11 cellular contexts compared by ENCODE assay signal in the genomic region with DNA sequence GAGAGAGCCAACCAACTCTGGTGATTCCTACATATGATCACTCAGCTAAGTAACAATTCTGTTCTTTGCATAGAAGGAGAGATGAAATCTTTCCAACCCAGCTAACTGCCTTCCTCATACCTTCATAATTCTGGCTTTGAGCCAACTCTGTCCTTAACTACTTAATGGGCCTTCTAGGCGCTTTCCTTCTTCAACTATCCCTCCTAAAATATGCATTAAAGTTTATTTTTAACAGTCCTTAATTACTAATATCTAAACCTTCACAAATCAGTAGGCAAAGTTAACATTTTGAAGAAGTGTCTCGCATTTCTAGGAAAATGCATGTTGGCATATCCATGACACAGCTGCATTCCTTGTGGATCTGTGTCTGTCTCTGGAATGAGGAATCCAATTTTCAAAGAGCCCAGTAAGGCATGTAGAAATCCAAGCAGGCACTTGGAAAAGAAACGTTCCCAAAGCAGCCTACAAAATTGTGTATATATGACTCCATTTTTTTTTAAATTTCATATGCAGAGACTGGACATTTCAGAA.
DNase-seq lines count a peak whose midpoint lies in the region; ATAC-seq and TF ChIP-seq lines count a peak whose summit lies in the region.
"Had no signal": no experiment of that assay in that cellular context is flagged by ENCODE, and none has a peak within 500 bp of the region (broad histone marks: within the 10 kb centered on the region; RNA-seq: fewer than 3 reads in every experiment).

No MANE protein-coding gene starts in this region.

- H2AFZ ChIP-seq in mesenchymal stem cell (ENCODE audit: low read depth, low read length), result no peak overlapping the region

- no peaks in the 10 kb centered on the region for H3K79me1 ChIP-seq in mesenchymal stem cell (replicated peaks; ENCODE audit: low read length, poor library complexity, severe bottlenecking)

- TF ChIP-seq CTCF in LNCaP clone FGC (IDR thresholded peaks at IDR 0.05; ENCODE audit: control insufficient read depth, extremely low read depth, insufficient read depth), result no peak

- DNase-seq in DMS114 treated with DMSO at 0.1 percent for 48 hours (lab: John Stamatoyannopoulos, UW; ENCODE audit: unreplicated experiment) (peak; percentile 73), LNCaP clone FGC (ENCODE audit: low read depth) (peak; percentile 11), astrocyte of the hippocampus (ENCODE audit: low read depth, low spot score) (peak; percentile 48), mesenchymal stem cell (peak; percentile 63), GM03348 (ENCODE audit: low spot score) (no peak)
- no peak for DNase-seq in activated naive CD4-positive, alpha-beta T cell treated with Interleukin-2 at 50 U/mL for 16 hours
- DNase-seq: activated naive CD4-positive, alpha-beta T cell treated with anti-CD3 and anti-CD28 coated beads for 36 hours; spleen; stimulated activated naive CD4-positive, alpha-beta T cell had no signal

- no peaks in the 10 kb centered on the region for H3K9me3 ChIP-seq in mesenchymal stem cell (ENCODE audit: control insufficient read depth, low read length)

- H2BK5ac ChIP-seq in mesenchymal stem cell (ENCODE audit: low read depth, low read length, poor library complexity, severe bottlenecking), result no peak overlapping the region

- H2BK120ac ChIP-seq in mesenchymal stem cell (ENCODE audit: low read depth, low read length), result no peak overlapping the region

- no peaks in the 10 kb centered on the region for H3K36me3 ChIP-seq in mesenchymal stem cell (ENCODE audit: control insufficient read depth in 1 of 2, insufficient read depth in 2 of 2, low read depth in 1 of 2, low read length in 2 of 2)
- H3K36me3 ChIP-seq: spleen had no signal

- no peak for ATAC-seq in HG03139 (IDR thresholded peaks at IDR 0.05; ENCODE audit: unreplicated experiment)
- no peak for ATAC-seq in HG03095 (IDR thresholded peaks at IDR 0.05; ENCODE audit: unreplicated experiment)

- no peaks in the 10 kb centered on the region for H3K27me3 ChIP-seq in mesenchymal stem cell (ENCODE audit: control insufficient read depth in 1 of 2, insufficient read depth in 1 of 2, low read length in 2 of 2)
- H3K27me3 ChIP-seq: spleen had no signal

- no peak overlapping the region for H2AK5ac ChIP-seq in mesenchymal stem cell (ENCODE audit: low read length, severe bottlenecking)

- no peak overlapping the region for H3K14ac ChIP-seq in mesenchymal stem cell (ENCODE audit: low read length in 2 of 2)

- no peak overlapping the region for H2BK15ac ChIP-seq in mesenchymal stem cell (ENCODE audit: low read depth, poor library complexity, severe bottlenecking)

- no peak overlapping the region for H4K8ac ChIP-seq in mesenchymal stem cell (ENCODE audit: low read length)

- peak overlapping the region; percentile 88 for H3K27ac ChIP-seq in mesenchymal stem cell (ENCODE audit: low read length, poor library complexity, severe bottlenecking)
- H3K27ac ChIP-seq: spleen had no signal

- H3K4me1 ChIP-seq in mesenchymal stem cell (ENCODE audit: control insufficient read depth, insufficient read depth, low read depth, low read length), result no peaks in the 10 kb centered on the region
- H3K4me1 ChIP-seq: spleen had no signal

- H3K9ac ChIP-seq in mesenchymal stem cell (ENCODE audit: low read length), result peak overlapping the region; percentile 60

- H4K91ac ChIP-seq in mesenchymal stem cell (ENCODE audit: low read length), result no peak overlapping the region

- peak overlapping the region in 1 of 2 experiments; percentile 33 for H3K18ac ChIP-seq in mesenchymal stem cell (ENCODE audit: low read depth in 1 of 2, low read length in 2 of 2)

- no peak overlapping the region for H3K4me3 ChIP-seq in LNCaP clone FGC (ENCODE audit: low read depth, low read length)
- H3K4me3 ChIP-seq in mesenchymal stem cell (ENCODE audit: insufficient read depth in 1 of 2, low read depth in 1 of 2, low read length in 2 of 2), result no peak overlapping the region
- H3K4me3 ChIP-seq: spleen had no signal

- WGBS in mesenchymal stem cell, result 38% methylated on average over 1 of the region's 3 CpGs

- H2BK12ac ChIP-seq in mesenchymal stem cell (ENCODE audit: low read length in 2 of 2), result no peak overlapping the region

- no peak overlapping the region for H3K4ac ChIP-seq in mesenchymal stem cell (ENCODE audit: low read depth in 1 of 2, low read length in 2 of 2)

- no peak overlapping the region for H3K23ac ChIP-seq in mesenchymal stem cell (ENCODE audit: low read length in 2 of 2)

- H3K4me2 ChIP-seq in mesenchymal stem cell (ENCODE audit: low read length, poor library complexity, severe bottlenecking), result no peak overlapping the region

Comparison
In these comparisons a context has a peak if more than half of its experiments do, and no peak if none do; other contexts are left out.
1. DNase-seq: peak in DMS114 treated with DMSO at 0.1 percent for 48 hours (single experiment), LNCaP clone FGC (single experiment), astrocyte of the hippocampus (single experiment) and mesenchymal stem cell (single experiment); none in activated naive CD4-positive, alpha-beta T cell treated with Interleukin-2 at 50 U/mL for 16 hours (single experiment) and GM03348 (single experiment).